In the genomic region with DNA sequence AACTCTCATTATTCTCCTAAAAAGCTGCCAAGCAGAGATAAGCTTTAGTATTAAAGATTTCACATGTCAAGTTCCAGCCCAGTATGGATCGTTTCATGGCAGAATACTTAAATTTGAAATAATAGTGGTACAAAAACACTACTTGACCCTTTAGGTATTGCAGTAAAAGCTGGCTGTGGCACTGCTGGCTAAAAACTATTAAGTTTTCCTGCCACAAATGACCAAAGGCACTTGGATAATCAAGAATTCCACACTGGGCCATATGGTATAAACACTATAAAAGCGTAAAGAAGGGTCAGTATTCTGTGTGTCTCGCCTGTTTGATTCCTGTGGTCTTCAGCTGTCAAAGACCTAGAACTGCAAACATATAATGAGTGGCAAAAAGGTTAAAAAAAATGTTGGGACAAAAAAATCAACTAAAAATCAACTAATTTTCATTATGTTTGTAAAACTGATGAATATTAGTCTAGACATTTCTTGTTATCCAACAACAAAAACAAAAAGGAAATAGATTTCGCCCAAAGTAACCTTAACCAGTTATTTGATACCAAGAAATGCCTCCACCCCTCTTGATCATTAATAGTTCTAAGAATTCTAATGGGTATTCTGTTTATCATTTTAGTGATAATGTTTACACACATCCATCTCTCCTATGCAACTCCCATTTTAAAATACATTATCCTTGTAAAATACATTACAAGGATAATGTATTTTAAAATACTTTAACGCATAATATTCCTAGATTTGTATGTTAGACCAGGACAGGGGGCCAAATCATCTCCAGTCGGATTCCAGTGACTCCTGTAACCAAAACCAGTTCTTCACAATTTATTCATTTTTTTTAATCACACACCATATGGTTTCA, we compare ENCODE assay signal across 9 cellular contexts. TPM values are rescaled to one million over a fixed set of nuclear protein-coding genes. Genes with fewer than 3 reads are reported as not detected.
DNase-seq lines count a peak whose midpoint lies in the region; ATAC-seq and TF ChIP-seq lines count a peak whose summit lies in the region.
"Had no signal": no experiment of that assay in that cellular context is flagged by ENCODE, and none has a peak within 500 bp of the region (broad histone marks: within the 10 kb centered on the region; RNA-seq: fewer than 3 reads in every experiment).

No MANE protein-coding gene starts in this region.

- H3K4me3 ChIP-seq in CD8-positive, alpha-beta memory T cell (ENCODE audit: low read length), result no peak overlapping the region
- H3K4me3 ChIP-seq in OCI-LY3 (ENCODE audit: low read length) (peak overlapping the region; percentile 95), dorsolateral prefrontal cortex (peak overlapping the region in 41 of 59 donors; percentile 59 to 95 (median 82)), osteoblast (ENCODE audit: insufficient read depth, low read length) (peak overlapping the region; percentile 92)

- peaks cover 0 to 4% (median 0%) of the 10 kb centered on the region in 3 donors for H3K36me3 Mint-ChIP-seq in CD8-positive, alpha-beta memory T cell

- peak overlapping the region; percentile 79 for H3K27ac ChIP-seq in CD8-positive, alpha-beta memory T cell (ENCODE audit: low read depth, low read length)
- H3K27ac ChIP-seq in OCI-LY3 (ENCODE audit: low read length), result no peak overlapping the region
- H3K27ac ChIP-seq in dorsolateral prefrontal cortex, result no peak overlapping the region
- peak overlapping the region; percentile 86 for H3K27ac ChIP-seq in osteoblast (ENCODE audit: low read depth, low read length)

- H3K27me3 ChIP-seq in CD8-positive, alpha-beta memory T cell (ENCODE audit: insufficient read depth, low read length, poor library complexity, severe bottlenecking), result no peaks in the 10 kb centered on the region
- H3K27me3 ChIP-seq in OCI-LY3 (ENCODE audit: low read depth, low read length) (no peaks in the 10 kb centered on the region), dorsolateral prefrontal cortex (no peaks in the 10 kb centered on the region), osteoblast (ENCODE audit: insufficient read depth, low read length) (no peaks in the 10 kb centered on the region)

- H3K4me1 Mint-ChIP-seq in CD8-positive, alpha-beta memory T cell, result peaks cover 24 to 47% (median 39%) of the 10 kb centered on the region in 3 donors

- H3K9me3 Mint-ChIP-seq in CD8-positive, alpha-beta memory T cell, result no peaks in the 10 kb centered on the region

- H4K20me1 ChIP-seq in OCI-LY3 (ENCODE audit: insufficient read depth, low read length), result no peaks in the 10 kb centered on the region; the same call in 1 of the 2 replicates
- H4K20me1 ChIP-seq in osteoblast (ENCODE audit: insufficient read depth, low read length), result peaks cover 8% of the 10 kb centered on the region

- CTCF ChIA-PET in CD8-positive, alpha-beta memory T cell (lab: Charles Lee), result interaction anchor here (0.9 to 3.7 kb wide), 6 partner anchors 12 to 134 kb away, joined by 3 to 48 read pairs (median 3); no protein-coding TSS in a partner anchor

- peaks cover 24% of the 10 kb centered on the region for H3K4me1 ChIP-seq in CD8-positive, alpha-beta memory T cell (ENCODE audit: insufficient read depth, low read length)
- peaks cover 24% of the 10 kb centered on the region for H3K4me1 ChIP-seq in OCI-LY3 (ENCODE audit: low read length)
- peaks cover 21% of the 10 kb centered on the region for H3K4me1 ChIP-seq in osteoblast (ENCODE audit: insufficient read depth, low read length)

- H3K36me3 ChIP-seq in CD8-positive, alpha-beta memory T cell (ENCODE audit: insufficient read depth, low read length), result no peaks in the 10 kb centered on the region
- peaks cover 14% of the 10 kb centered on the region for H3K36me3 ChIP-seq in OCI-LY3 (replicated peaks; ENCODE audit: low read depth, low read length)
- H3K36me3 ChIP-seq in osteoblast (ENCODE audit: insufficient read depth, low read length), result no peaks in the 10 kb centered on the region

- in situ Hi-C loops in ACHN (cut with HindIII; ENCODE audit: low pct_ligation_motif_present, low pct_unique_long_range_greater_than_20kb, low sequenced_read_pairs), result no loop called here

- POLR2A ChIA-PET in CD8-positive, alpha-beta memory T cell (lab: Charles Lee), result no interaction called here

- peak overlapping the region; percentile 95 for H3K9ac ChIP-seq in OCI-LY3 (ENCODE audit: low read length)

- intact Hi-C loops in dorsolateral prefrontal cortex (cut with DNase I), result no loop called here

- H3K4me3 Mint-ChIP-seq in CD8-positive, alpha-beta memory T cell, result peak overlapping the region; percentile 44 to 86 (median 84)

- peaks cover 22% of the 10 kb centered on the region for H3K79me2 ChIP-seq in OCI-LY3 (ENCODE audit: low read length)
- peaks cover 22% of the 10 kb centered on the region for H3K79me2 ChIP-seq in osteoblast (ENCODE audit: insufficient read depth, low read length)

- peak overlapping the region; percentile 91 for H3K4me2 ChIP-seq in OCI-LY3 (ENCODE audit: low read length)
- peak overlapping the region; percentile 91 for H3K4me2 ChIP-seq in osteoblast (ENCODE audit: insufficient read depth, low read length)

- no peak for ATAC-seq in HG03175 (IDR thresholded peaks at IDR 0.05; ENCODE audit: unreplicated experiment)

- no peaks in the 10 kb centered on the region for H3K9me3 ChIP-seq in CD8-positive, alpha-beta memory T cell (ENCODE audit: low read length)
- H3K9me3 ChIP-seq in OCI-LY3 (ENCODE audit: insufficient read depth, low read length) (no peaks in the 10 kb centered on the region), osteoblast (ENCODE audit: low read depth, low read length) (no peaks in the 10 kb centered on the region)

- H2AFZ ChIP-seq in OCI-LY3 (ENCODE audit: low read depth, low read length) (no peak overlapping the region), osteoblast (ENCODE audit: low read length) (no peak overlapping the region)

- TF ChIP-seq CTCF in OCI-LY3 (IDR thresholded peaks at IDR 0.05; ENCODE audit: low read depth, low read length) (no peak), dorsolateral prefrontal cortex (IDR thresholded peaks at IDR 0.05 in 54 of 56, conservative IDR thresholded peaks at IDR 0.05 in 2 of 56; ENCODE audit: low read depth in 1 of 56, partially characterized antibody in 56 of 56) (no peak), osteoblast (IDR thresholded peaks at IDR 0.05; ENCODE audit: extremely low read depth, low read depth, low read length) (no peak)

- peaks cover 0 to 1% of the 10 kb centered on the region in 2 donors for H3K27me3 Mint-ChIP-seq in CD8-positive, alpha-beta memory T cell

- peak overlapping the region in 7 of 8 donors; percentile 17 to 89 (median 37) for H3K27ac Mint-ChIP-seq in CD8-positive, alpha-beta memory T cell

- no peak for DNase-seq in CD8-positive, alpha-beta memory T cell
- no peak for DNase-seq in dorsolateral prefrontal cortex
- DNase-seq in osteoblast (ENCODE audit: insufficient read length, low spot score, missing footprints), result no peak
- DNase-seq in ACHN, result no peak
- no peak for DNase-seq in germinal center (ENCODE audit: low spot score)
- DNase-seq in LoVo (ENCODE audit: low spot score), result no peak
- DNase-seq: substantia nigra had no signal

RNA-seq across cellular contexts. Expression of a gene that starts 2.2 kb away (rescaled TPM):
- total RNA-seq in CD8-positive, alpha-beta memory T cell, result 10 to 100 TPM; 27.4 to 28.1 TPM
- polyA plus RNA-seq in CD8-positive, alpha-beta memory T cell, result 6.7 TPM
- total RNA-seq in dorsolateral prefrontal cortex (1 to 10 TPM; 2.7 to 9.8 (median 6.1) TPM), osteoblast (29.3 and 31.5 TPM in 2 replicates)

Comparison
In these comparisons a context has a peak if more than half of its experiments do, and no peak if none do; other contexts are left out.
1. H3K27ac ChIP-seq: peak in CD8-positive, alpha-beta memory T cell (single experiment) and osteoblast (single experiment); none in OCI-LY3 (single experiment) and dorsolateral prefrontal cortex (0 of 59).